ENCODE assay signal across 23 cellular contexts in genomic region chr22:36218648-36219047, GRCh38. TPM values are rescaled to one million over a fixed set of nuclear protein-coding genes. Genes with fewer than 3 reads are reported as not detected.
"Had no signal": no experiment of that assay in that cellular context is flagged by ENCODE, and none has a peak within 500 bp of the region (broad histone marks: within the 10 kb centered on the region; RNA-seq: fewer than 3 reads in every experiment).

No MANE protein-coding gene starts in this region.

- FAIRE-seq: endothelial cell of umbilical vein, kidney had no signal

- DNase-seq: effector CD8-positive, alpha-beta T cell; foreskin keratinocyte; heart left ventricle; kidney; natural killer cell; right lobe of liver; stimulated activated CD4-positive, alpha-beta T cell treated with anti-CD3 and anti-CD28 coated beads, Interleukin-12 subunit alpha, Interleukin-12 subunit beta, amount 100 ng/mL, for 4 hours; stimulated activated CD4-positive, alpha-beta T cell treated with anti-CD3 and anti-CD28 coated beads, Interleukin-1b, Interleukin-23, amount 100 ng/mL, for 48 hours; stimulated activated CD4-positive, alpha-beta T cell treated with anti-CD3 and anti-CD28 coated beads, Interleukin-4, amount 100 ng/mL, for 1 hour; stimulated activated CD8-positive, alpha-beta memory T cell treated with anti-CD3 and anti-CD28 coated beads, Interleukin-4, amount 100 ng/mL, for 48 hours; stimulated activated naive CD4-positive, alpha-beta T cell; stimulated activated naive CD8-positive, alpha-beta T cell treated with anti-CD3 and anti-CD28 coated beads, Interleukin-15, amount 100 ng/mL, for 72 hours; transverse colon; upper lobe of right lung; uterus had no signal

- ATAC-seq: foreskin keratinocyte; gastroesophageal sphincter; heart left ventricle; left lobe of liver; natural killer cell; right lobe of liver; stimulated activated naive CD8-positive, alpha-beta T cell treated with anti-CD3 and anti-CD28 coated beads, Interleukin-15, amount 100 ng/mL, for 72 hours; upper lobe of right lung had no signal

RNA-seq across cellular contexts. Expression of gene APOL4, which starts 17.0 kb away (rescaled TPM):
- total RNA-seq: epithelial cell of proximal tubule, foreskin keratinocyte, mononuclear cell, progenitor cell of endocrine pancreas had no signal
- polyA plus RNA-seq: foreskin keratinocyte, neural cell, smooth muscle cell had no signal

RNA-seq across cellular contexts. Expression of gene APOL2, which starts 20.7 kb away (rescaled TPM):
- polyA plus RNA-seq: neural cell had no signal

RNA-seq across cellular contexts. Expression of gene APOL1, which starts 34.3 kb away (rescaled TPM):
- total RNA-seq: smooth muscle cell had no signal
- polyA plus RNA-seq: neural cell had no signal

RNA-seq across cellular contexts. Expression of gene APOL3, which starts 58.1 kb away (rescaled TPM):
- total RNA-seq: progenitor cell of endocrine pancreas had no signal
- polyA plus RNA-seq: neural cell had no signal
